Comparison of ENCODE assay signal across 8 cellular contexts in genomic region chr19:34173145-34173956, GRCh38. TPM values are rescaled to one million over a fixed set of nuclear protein-coding genes. Genes with fewer than 3 reads are reported as not detected.
DNase-seq lines count a peak whose midpoint lies in the region.

No MANE protein-coding gene starts in this region.

- H3K9ac ChIP-seq in subcutaneous abdominal adipose tissue (ENCODE audit: low read length in 5 of 5): peak overlapping the region; percentile 85 to 99 (median 97)

- H3K27me3 ChIP-seq in subcutaneous abdominal adipose tissue (ENCODE audit: control insufficient read depth in 5 of 5, insufficient read depth in 4 of 5, low read length in 5 of 5): no peaks in the 10 kb centered on the region

- DNase-seq in Daoy (ENCODE audit: low read depth): peak; percentile 35
- peak; percentile 76 for DNase-seq in HuH-7.5 (ENCODE audit: low spot score)
- DNase-seq in T1000 (lab: John Stamatoyannopoulos, UW): peak; percentile 13
- DNase-seq in ecto neural progenitor cell (ENCODE audit: low spot score): peak; percentile 81
- DNase-seq in medulla oblongata (ENCODE audit: extremely low spot score): peak; percentile 39
- DNase-seq in germinal center (ENCODE audit: low spot score): no peak
- no peak for DNase-seq in NCI-H187 treated with DMSO at 0.1 percent for 48 hours (lab: John Stamatoyannopoulos, UW)

- peak overlapping the region; percentile 92 for H3K27ac ChIP-seq in subcutaneous abdominal adipose tissue (ENCODE audit: low read depth, low read length)

- peak overlapping the region; percentile 82 to 98 (median 94) for H3K4me3 ChIP-seq in subcutaneous abdominal adipose tissue (ENCODE audit: low read depth in 1 of 5, low read length in 5 of 5)

- no peaks in the 10 kb centered on the region for H3K9me3 ChIP-seq in subcutaneous abdominal adipose tissue (ENCODE audit: control insufficient read depth in 5 of 5, low read length in 5 of 5)

- H3K4me1 ChIP-seq in subcutaneous abdominal adipose tissue (ENCODE audit: control insufficient read depth in 5 of 5, insufficient read depth in 5 of 5, low read length in 5 of 5): peaks cover 2 to 60% (median 59%) of the 10 kb centered on the region in 5 donors

- H3K36me3 ChIP-seq in subcutaneous abdominal adipose tissue (ENCODE audit: control insufficient read depth in 5 of 5, insufficient read depth in 5 of 5, low read length in 5 of 5): peaks cover 0 to 2% (median 0%) of the 10 kb centered on the region in 5 donors

RNA-seq across cellular contexts. Expression of gene LSM14A, which starts 1.0 kb away (rescaled TPM):
- total RNA-seq in Daoy (2014; rRNA removed; shearing (Covaris generic)): 35.3 and 42.8 TPM in 2 replicates

Comparison
In these comparisons a context has a peak if more than half of its experiments do, and no peak if none do; other contexts are left out.
1. DNase-seq: peak in Daoy (single experiment), HuH-7.5 (single experiment), T1000 (single experiment), ecto neural progenitor cell (single experiment) and medulla oblongata (single experiment); none in germinal center (single experiment) and NCI-H187 treated with DMSO at 0.1 percent for 48 hours (single experiment).